In the genomic region with DNA sequence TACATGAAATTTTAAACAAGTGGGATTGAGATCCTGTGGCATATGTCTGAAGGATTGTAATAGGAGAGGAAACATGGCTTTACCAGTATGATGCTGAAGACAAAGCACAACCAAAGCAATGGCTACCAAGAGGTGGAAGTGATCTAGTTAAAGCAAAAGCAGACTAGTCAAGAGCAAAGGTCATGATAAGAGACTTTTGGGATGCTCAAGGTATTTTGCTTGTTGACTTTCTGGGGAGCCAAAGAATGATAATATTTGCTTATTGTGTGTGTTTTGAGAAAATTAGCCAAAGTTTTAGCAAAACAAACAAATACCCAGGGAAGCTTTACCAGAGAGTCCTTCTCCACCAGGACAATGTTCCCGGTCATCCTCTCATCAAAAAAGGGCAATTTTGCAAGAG, we compare ENCODE assay signal across 1 cellular context.
TF ChIP-seq lines count a peak whose summit lies in the region.

No MANE protein-coding gene starts in this region.

TF ChIP-seq in HepG2, 621 proteins besides CTCF, POLR2A, EP300 and RAD21 (continued from another document and continues in another):
- TF ChIP-seq IKZF4 (CRISPR knock-in tag; IDR thresholded peaks at IDR 0.05; ENCODE audit: borderline replicate concordance, low read depth, not compliant biosample characterization) (no peak), CBFB (CRISPR knock-in tag; IDR thresholded peaks at IDR 0.05) (0 out of 2 replicates have a peak, but pooled peaks have one; percentile 33), TCF7 (IDR thresholded peaks at IDR 0.05; ENCODE audit: low read depth) (peak; percentile 33; the same call in 1 of the 2 replicates), HNF4G (IDR thresholded peaks at IDR 0.05; ENCODE audit: borderline replicate concordance, low read depth, low read length) (peak; percentile 80), HNF4G (CRISPR knock-in tag; IDR thresholded peaks at IDR 0.05; ENCODE audit: borderline replicate concordance, low read depth) (no peak), NCOR1 (IDR thresholded peaks at IDR 0.05; ENCODE audit: borderline replicate concordance, low read length) (peak; percentile 53; the same call in 1 of the 2 replicates), ADNP (CRISPR knock-in tag; IDR thresholded peaks at IDR 0.05) (no peak), PITX1 (CRISPR knock-in tag; IDR thresholded peaks at IDR 0.05) (0 out of 2 replicates have a peak, but pooled peaks have one; percentile 15), NFATC3 (CRISPR knock-in tag; IDR thresholded peaks at IDR 0.05) (no peak), GATAD2A (CRISPR knock-in tag; IDR thresholded peaks at IDR 0.05) (peak; percentile 70), RBAK (CRISPR knock-in tag; IDR thresholded peaks at IDR 0.05) (no peak), POLR2AphosphoS5 (IDR thresholded peaks at IDR 0.05; ENCODE audit: low read depth, low read length) (no peak), RFX3 (CRISPR knock-in tag; IDR thresholded peaks at IDR 0.05) (no peak), NFIC (IDR thresholded peaks at IDR 0.05; ENCODE audit: low read length) (0 out of 2 replicates have a peak, but pooled peaks have one; percentile 46), RBM39 (IDR thresholded peaks at IDR 0.05; ENCODE audit: low read depth, low read length, poor library complexity, severe bottlenecking) (no peak), DPF2 (CRISPR knock-in tag; IDR thresholded peaks at IDR 0.05; ENCODE audit: borderline replicate concordance, low read depth) (peak; percentile 29; the same call in 1 of the 2 replicates), TBP (CRISPR knock-in tag; IDR thresholded peaks at IDR 0.05) (no peak), EEA1 (CRISPR knock-in tag; IDR thresholded peaks at IDR 0.05; ENCODE audit: borderline replicate concordance) (no peak), ZNF614 (CRISPR knock-in tag; IDR thresholded peaks at IDR 0.05; ENCODE audit: borderline replicate concordance) (peak; percentile 67; the same call in 1 of the 2 replicates), MIXL1 (CRISPR knock-in tag; IDR thresholded peaks at IDR 0.05) (peak; percentile 31; the same call in 1 of the 2 replicates), ZNF263 (CRISPR knock-in tag; IDR thresholded peaks at IDR 0.05) (no peak), NR2F6 (IDR thresholded peaks at IDR 0.05) (peak; percentile 70), NR2F6 (CRISPR knock-in tag; IDR thresholded peaks at IDR 0.05) (0 out of 2 replicates have a peak, but pooled peaks have one; percentile 19), FOXC1 (CRISPR knock-in tag; IDR thresholded peaks at IDR 0.05; ENCODE audit: borderline replicate concordance) (no peak), FOXA3 (CRISPR knock-in tag; IDR thresholded peaks at IDR 0.05) (peak; percentile 80), SOX5 (CRISPR knock-in tag; IDR thresholded peaks at IDR 0.05; ENCODE audit: borderline replicate concordance) (peak; percentile 57; the same call in 1 of the 2 replicates)
- TF ChIP-seq, protein P1, sequence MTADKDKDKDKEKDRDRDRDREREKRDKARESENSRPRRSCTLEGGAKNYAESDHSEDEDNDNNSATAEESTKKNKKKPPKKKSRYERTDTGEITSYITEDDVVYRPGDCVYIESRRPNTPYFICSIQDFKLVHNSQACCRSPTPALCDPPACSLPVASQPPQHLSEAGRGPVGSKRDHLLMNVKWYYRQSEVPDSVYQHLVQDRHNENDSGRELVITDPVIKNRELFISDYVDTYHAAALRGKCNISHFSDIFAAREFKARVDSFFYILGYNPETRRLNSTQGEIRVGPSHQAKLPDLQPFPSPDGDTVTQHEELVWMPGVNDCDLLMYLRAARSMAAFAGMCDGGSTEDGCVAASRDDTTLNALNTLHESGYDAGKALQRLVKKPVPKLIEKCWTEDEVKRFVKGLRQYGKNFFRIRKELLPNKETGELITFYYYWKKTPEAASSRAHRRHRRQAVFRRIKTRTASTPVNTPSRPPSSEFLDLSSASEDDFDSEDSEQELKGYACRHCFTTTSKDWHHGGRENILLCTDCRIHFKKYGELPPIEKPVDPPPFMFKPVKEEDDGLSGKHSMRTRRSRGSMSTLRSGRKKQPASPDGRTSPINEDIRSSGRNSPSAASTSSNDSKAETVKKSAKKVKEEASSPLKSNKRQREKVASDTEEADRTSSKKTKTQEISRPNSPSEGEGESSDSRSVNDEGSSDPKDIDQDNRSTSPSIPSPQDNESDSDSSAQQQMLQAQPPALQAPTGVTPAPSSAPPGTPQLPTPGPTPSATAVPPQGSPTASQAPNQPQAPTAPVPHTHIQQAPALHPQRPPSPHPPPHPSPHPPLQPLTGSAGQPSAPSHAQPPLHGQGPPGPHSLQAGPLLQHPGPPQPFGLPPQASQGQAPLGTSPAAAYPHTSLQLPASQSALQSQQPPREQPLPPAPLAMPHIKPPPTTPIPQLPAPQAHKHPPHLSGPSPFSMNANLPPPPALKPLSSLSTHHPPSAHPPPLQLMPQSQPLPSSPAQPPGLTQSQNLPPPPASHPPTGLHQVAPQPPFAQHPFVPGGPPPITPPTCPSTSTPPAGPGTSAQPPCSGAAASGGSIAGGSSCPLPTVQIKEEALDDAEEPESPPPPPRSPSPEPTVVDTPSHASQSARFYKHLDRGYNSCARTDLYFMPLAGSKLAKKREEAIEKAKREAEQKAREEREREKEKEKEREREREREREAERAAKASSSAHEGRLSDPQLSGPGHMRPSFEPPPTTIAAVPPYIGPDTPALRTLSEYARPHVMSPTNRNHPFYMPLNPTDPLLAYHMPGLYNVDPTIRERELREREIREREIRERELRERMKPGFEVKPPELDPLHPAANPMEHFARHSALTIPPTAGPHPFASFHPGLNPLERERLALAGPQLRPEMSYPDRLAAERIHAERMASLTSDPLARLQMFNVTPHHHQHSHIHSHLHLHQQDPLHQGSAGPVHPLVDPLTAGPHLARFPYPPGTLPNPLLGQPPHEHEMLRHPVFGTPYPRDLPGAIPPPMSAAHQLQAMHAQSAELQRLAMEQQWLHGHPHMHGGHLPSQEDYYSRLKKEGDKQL (CRISPR knock-in tag; IDR thresholded peaks at IDR 0.05; ENCODE audit: low read depth) = 0 out of 2 replicates have a peak, but pooled peaks have one; percentile 58
- TF ChIP-seq, protein P2, sequence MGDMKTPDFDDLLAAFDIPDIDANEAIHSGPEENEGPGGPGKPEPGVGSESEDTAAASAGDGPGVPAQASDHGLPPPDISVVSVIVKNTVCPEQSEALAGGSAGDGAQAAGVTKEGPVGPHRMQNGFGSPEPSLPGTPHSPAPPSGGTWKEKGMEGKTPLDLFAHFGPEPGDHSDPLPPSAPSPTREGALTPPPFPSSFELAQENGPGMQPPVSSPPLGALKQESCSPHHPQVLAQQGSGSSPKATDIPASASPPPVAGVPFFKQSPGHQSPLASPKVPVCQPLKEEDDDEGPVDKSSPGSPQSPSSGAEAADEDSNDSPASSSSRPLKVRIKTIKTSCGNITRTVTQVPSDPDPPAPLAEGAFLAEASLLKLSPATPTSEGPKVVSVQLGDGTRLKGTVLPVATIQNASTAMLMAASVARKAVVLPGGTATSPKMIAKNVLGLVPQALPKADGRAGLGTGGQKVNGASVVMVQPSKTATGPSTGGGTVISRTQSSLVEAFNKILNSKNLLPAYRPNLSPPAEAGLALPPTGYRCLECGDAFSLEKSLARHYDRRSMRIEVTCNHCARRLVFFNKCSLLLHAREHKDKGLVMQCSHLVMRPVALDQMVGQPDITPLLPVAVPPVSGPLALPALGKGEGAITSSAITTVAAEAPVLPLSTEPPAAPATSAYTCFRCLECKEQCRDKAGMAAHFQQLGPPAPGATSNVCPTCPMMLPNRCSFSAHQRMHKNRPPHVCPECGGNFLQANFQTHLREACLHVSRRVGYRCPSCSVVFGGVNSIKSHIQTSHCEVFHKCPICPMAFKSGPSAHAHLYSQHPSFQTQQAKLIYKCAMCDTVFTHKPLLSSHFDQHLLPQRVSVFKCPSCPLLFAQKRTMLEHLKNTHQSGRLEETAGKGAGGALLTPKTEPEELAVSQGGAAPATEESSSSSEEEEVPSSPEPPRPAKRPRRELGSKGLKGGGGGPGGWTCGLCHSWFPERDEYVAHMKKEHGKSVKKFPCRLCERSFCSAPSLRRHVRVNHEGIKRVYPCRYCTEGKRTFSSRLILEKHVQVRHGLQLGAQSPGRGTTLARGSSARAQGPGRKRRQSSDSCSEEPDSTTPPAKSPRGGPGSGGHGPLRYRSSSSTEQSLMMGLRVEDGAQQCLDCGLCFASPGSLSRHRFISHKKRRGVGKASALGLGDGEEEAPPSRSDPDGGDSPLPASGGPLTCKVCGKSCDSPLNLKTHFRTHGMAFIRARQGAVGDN (CRISPR knock-in tag; IDR thresholded peaks at IDR 0.05) = no peak
- TF ChIP-seq, protein P3, sequence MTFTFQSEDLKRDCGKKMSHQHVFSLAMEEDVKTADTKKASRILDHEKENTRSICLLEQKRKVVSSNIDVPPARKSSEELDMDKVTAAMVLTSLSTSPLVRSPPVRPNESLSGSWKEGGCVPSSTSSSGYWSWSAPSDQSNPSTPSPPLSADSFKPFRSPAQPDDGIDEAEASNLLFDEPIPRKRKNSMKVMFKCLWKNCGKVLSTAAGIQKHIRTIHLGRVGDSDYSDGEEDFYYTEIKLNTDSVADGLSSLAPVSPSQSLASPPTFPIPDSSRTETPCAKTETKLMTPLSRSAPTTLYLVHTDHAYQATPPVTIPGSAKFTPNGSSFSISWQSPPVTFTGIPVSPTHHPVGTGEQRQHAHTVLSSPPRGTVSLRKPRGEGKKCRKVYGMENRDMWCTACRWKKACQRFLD (CRISPR knock-in tag; IDR thresholded peaks at IDR 0.05; ENCODE audit: borderline replicate concordance) = no peak
- TF ChIP-seq, protein P4, sequence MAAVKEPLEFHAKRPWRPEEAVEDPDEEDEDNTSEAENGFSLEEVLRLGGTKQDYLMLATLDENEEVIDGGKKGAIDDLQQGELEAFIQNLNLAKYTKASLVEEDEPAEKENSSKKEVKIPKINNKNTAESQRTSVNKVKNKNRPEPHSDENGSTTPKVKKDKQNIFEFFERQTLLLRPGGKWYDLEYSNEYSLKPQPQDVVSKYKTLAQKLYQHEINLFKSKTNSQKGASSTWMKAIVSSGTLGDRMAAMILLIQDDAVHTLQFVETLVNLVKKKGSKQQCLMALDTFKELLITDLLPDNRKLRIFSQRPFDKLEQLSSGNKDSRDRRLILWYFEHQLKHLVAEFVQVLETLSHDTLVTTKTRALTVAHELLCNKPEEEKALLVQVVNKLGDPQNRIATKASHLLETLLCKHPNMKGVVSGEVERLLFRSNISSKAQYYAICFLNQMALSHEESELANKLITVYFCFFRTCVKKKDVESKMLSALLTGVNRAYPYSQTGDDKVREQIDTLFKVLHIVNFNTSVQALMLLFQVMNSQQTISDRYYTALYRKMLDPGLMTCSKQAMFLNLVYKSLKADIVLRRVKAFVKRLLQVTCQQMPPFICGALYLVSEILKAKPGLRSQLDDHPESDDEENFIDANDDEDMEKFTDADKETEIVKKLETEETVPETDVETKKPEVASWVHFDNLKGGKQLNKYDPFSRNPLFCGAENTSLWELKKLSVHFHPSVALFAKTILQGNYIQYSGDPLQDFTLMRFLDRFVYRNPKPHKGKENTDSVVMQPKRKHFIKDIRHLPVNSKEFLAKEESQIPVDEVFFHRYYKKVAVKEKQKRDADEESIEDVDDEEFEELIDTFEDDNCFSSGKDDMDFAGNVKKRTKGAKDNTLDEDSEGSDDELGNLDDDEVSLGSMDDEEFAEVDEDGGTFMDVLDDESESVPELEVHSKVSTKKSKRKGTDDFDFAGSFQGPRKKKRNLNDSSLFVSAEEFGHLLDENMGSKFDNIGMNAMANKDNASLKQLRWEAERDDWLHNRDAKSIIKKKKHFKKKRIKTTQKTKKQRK (IDR thresholded peaks at IDR 0.05; ENCODE audit: low read length) = no peak
- TF ChIP-seq, protein P5, sequence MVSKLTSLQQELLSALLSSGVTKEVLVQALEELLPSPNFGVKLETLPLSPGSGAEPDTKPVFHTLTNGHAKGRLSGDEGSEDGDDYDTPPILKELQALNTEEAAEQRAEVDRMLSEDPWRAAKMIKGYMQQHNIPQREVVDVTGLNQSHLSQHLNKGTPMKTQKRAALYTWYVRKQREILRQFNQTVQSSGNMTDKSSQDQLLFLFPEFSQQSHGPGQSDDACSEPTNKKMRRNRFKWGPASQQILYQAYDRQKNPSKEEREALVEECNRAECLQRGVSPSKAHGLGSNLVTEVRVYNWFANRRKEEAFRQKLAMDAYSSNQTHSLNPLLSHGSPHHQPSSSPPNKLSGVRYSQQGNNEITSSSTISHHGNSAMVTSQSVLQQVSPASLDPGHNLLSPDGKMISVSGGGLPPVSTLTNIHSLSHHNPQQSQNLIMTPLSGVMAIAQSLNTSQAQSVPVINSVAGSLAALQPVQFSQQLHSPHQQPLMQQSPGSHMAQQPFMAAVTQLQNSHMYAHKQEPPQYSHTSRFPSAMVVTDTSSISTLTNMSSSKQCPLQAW (CRISPR knock-in tag; IDR thresholded peaks at IDR 0.05) = no peak
- TF ChIP-seq, protein P6, sequence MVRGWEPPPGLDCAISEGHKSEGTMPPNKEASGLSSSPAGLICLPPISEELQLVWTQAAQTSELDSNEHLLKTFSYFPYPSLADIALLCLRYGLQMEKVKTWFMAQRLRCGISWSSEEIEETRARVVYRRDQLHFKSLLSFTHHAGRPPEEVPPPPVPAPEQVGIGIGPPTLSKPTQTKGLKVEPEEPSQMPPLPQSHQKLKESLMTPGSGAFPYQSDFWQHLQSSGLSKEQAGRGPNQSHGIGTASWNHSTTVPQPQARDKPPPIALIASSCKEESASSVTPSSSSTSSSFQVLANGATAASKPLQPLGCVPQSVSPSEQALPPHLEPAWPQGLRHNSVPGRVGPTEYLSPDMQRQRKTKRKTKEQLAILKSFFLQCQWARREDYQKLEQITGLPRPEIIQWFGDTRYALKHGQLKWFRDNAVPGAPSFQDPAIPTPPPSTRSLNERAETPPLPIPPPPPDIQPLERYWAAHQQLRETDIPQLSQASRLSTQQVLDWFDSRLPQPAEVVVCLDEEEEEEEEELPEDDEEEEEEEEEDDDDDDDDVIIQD (CRISPR knock-in tag; IDR thresholded peaks at IDR 0.05; ENCODE audit: low read depth) = peak; percentile 54; the same call in 1 of the 2 replicates
- TF ChIP-seq, protein P7, sequence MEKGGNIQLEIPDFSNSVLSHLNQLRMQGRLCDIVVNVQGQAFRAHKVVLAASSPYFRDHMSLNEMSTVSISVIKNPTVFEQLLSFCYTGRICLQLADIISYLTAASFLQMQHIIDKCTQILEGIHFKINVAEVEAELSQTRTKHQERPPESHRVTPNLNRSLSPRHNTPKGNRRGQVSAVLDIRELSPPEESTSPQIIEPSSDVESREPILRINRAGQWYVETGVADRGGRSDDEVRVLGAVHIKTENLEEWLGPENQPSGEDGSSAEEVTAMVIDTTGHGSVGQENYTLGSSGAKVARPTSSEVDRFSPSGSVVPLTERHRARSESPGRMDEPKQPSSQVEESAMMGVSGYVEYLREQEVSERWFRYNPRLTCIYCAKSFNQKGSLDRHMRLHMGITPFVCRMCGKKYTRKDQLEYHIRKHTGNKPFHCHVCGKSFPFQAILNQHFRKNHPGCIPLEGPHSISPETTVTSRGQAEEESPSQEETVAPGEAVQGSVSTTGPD (CRISPR knock-in tag; IDR thresholded peaks at IDR 0.05) = peak; percentile 92
